In the genomic region with DNA sequence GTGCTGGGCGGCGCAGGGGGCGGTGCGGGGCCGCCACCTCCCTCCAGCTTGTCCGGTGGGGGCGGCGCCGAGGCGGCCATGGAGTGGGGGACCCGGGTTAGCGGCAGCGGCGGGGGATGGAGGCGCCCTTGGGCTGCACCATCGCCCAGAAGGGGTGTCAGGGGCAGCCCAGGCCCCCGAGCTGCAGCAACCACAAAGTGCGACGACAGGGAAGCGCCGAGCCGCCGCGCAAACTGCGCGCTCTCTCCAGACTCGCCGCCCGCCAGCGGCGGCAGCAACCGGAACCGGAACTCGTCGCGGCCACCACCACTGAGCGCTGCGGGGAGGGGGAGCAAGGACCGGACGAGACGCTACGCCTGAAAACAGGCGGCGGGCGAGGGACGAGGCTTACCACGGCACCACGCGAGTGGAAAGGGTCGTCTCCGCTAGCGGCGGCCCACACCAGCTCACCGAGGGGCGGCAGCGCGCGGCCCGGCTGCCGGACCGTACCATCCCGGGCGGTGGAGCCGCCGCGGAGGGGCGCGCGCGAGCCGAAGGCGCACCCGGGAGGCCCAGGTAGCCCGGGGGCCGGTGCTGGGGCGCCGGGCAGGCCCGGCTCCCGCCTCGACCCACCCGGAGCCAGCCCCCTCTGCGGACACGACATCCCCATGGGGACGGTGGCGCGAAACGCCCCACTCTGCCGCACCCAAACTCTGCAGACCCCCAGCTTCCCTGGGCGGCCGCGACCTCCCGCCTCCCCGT, we compare ENCODE assay signal across 8 cellular contexts. TPM values are rescaled to one million over a fixed set of nuclear protein-coding genes. Genes with fewer than 3 reads are reported as not detected.
DNase-seq lines count a peak whose midpoint lies in the region; ATAC-seq and TF ChIP-seq lines count a peak whose summit lies in the region.

A gene with protein sequence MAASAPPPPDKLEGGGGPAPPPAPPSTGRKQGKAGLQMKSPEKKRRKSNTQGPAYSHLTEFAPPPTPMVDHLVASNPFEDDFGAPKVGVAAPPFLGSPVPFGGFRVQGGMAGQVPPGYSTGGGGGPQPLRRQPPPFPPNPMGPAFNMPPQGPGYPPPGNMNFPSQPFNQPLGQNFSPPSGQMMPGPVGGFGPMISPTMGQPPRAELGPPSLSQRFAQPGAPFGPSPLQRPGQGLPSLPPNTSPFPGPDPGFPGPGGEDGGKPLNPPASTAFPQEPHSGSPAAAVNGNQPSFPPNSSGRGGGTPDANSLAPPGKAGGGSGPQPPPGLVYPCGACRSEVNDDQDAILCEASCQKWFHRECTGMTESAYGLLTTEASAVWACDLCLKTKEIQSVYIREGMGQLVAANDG (minus strand): TSS at position 286 of the 741 bp plus-strand sequence. CDS start 206 bp downstream, at position 80.

- peaks cover 26% of the 10 kb centered on the region for H3K4me1 ChIP-seq in DOHH2 (ENCODE audit: control insufficient read depth, low read length)

- TF ChIP-seq CTCF in DOHH2 (IDR thresholded peaks at IDR 0.05; ENCODE audit: low read depth, low read length, poor library complexity, severe bottlenecking): peak; percentile 77
- TF ChIP-seq CTCF in fibroblast of villous mesenchyme (IDR thresholded peaks at IDR 0.05; ENCODE audit: insufficient read depth, low read depth, low read length): peak; percentile 26
- peak; percentile 67 for TF ChIP-seq CTCF in neural crest cell (conservative IDR thresholded peaks at IDR 0.05)
- TF ChIP-seq CTCF in subcutaneous adipose tissue (IDR thresholded peaks at IDR 0.05; ENCODE audit: low read depth): no peak

- H3K36me3 ChIP-seq in DOHH2 (ENCODE audit: control insufficient read depth, low read length): peaks cover 69% of the 10 kb centered on the region

- peaks cover 55% of the 10 kb centered on the region for H3K79me2 ChIP-seq in DOHH2 (ENCODE audit: control insufficient read depth, low read length)

- H3K4me3 Mint-ChIP-seq in neural crest cell: peak within 1 kb of the TSS; percentile 96

- peak within 1 kb of the TSS; percentile 71 for H3K27ac ChIP-seq in DOHH2 (ENCODE audit: low read depth, low read length)

- H3K36me3 Mint-ChIP-seq in neural crest cell (ENCODE audit: low read depth): peaks cover 8% of the 10 kb centered on the region

- peak within 1 kb of the TSS; percentile 80 for H3K4me3 ChIP-seq in DOHH2 (ENCODE audit: low read length)
- H3K4me3 ChIP-seq in fibroblast of villous mesenchyme (ENCODE audit: low read depth, low read length): peak within 1 kb of the TSS; percentile 73

- no peaks in the 10 kb centered on the region for H3K27me3 Mint-ChIP-seq in neural crest cell (ENCODE audit: low read depth)

- H3K27me3 ChIP-seq in DOHH2 (ENCODE audit: control insufficient read depth, low read length): no peaks in the 10 kb centered on the region

- no peaks in the 10 kb centered on the region for H3K9me3 ChIP-seq in DOHH2 (ENCODE audit: control insufficient read depth, insufficient read depth, low read length)

- H3K9me3 Mint-ChIP-seq in neural crest cell: no peaks in the 10 kb centered on the region

- peaks cover 30% of the 10 kb centered on the region for H3K4me1 Mint-ChIP-seq in neural crest cell

- H3K27ac Mint-ChIP-seq in neural crest cell (ENCODE audit: unreplicated experiment): peak within 1 kb of the TSS; percentile 83

- peak; percentile 90 for TF ChIP-seq POLR2A in Raji (IDR thresholded peaks at IDR 0.05; ENCODE audit: insufficient read depth, low read depth, low read length)

- H3F3A ChIP-seq in DOHH2 (ENCODE audit: control insufficient read depth, insufficient read depth): 0 out of 2 replicates have a peak, but pooled peaks cover 5% of the 10 kb centered on the region

- peak; percentile 78 for DNase-seq in KG1 (lab: John Stamatoyannopoulos, UW)
- DNase-seq in activated effector memory CD4-positive, alpha-beta T cell treated with anti-CD3 and anti-CD28 coated beads, Interleukin-2, amount 50 U/mL, for 16 hours: peak; percentile 93
- peak; percentile 74 for DNase-seq in fibroblast of villous mesenchyme (ENCODE audit: low read depth)
- peak; percentile 76 for DNase-seq in neural crest cell (ENCODE audit: low read depth, low spot score)

- H3K4me2 ChIP-seq in DOHH2 (ENCODE audit: low read length): peak within 1 kb of the TSS; percentile 81

- no peaks in the 10 kb centered on the region for H4K20me1 ChIP-seq in DOHH2 (ENCODE audit: control insufficient read depth, insufficient read depth, low read depth, low read length)

- peak; percentile 67 for ATAC-seq in GM21619 (IDR thresholded peaks at IDR 0.05; ENCODE audit: unreplicated experiment)

- no peaks in the 10 kb centered on the region for H3K9me2 ChIP-seq in DOHH2 (replicated peaks; ENCODE audit: control insufficient read depth, low read length)

RNA-seq across cellular contexts. Expression of the gene that starts here (rescaled TPM):
- 26.7 and 28.9 TPM in 2 replicates for total RNA-seq in fibroblast of villous mesenchyme
- 63.3 and 65.1 TPM in 2 replicates for total RNA-seq in neural crest cell
- total RNA-seq in subcutaneous adipose tissue: 10 to 100 TPM; 13.4 to 23.9 (median 14.8) TPM

Comparison
In these comparisons a context has a peak if more than half of its experiments do, and no peak if none do; other contexts are left out.
1. Peak in every context shown above with its lines: DNase-seq, ATAC-seq, H3K4me3 ChIP-seq and H3K27ac ChIP-seq.